Comparison of ENCODE assay signal across 8 cellular contexts in the genomic region with DNA sequence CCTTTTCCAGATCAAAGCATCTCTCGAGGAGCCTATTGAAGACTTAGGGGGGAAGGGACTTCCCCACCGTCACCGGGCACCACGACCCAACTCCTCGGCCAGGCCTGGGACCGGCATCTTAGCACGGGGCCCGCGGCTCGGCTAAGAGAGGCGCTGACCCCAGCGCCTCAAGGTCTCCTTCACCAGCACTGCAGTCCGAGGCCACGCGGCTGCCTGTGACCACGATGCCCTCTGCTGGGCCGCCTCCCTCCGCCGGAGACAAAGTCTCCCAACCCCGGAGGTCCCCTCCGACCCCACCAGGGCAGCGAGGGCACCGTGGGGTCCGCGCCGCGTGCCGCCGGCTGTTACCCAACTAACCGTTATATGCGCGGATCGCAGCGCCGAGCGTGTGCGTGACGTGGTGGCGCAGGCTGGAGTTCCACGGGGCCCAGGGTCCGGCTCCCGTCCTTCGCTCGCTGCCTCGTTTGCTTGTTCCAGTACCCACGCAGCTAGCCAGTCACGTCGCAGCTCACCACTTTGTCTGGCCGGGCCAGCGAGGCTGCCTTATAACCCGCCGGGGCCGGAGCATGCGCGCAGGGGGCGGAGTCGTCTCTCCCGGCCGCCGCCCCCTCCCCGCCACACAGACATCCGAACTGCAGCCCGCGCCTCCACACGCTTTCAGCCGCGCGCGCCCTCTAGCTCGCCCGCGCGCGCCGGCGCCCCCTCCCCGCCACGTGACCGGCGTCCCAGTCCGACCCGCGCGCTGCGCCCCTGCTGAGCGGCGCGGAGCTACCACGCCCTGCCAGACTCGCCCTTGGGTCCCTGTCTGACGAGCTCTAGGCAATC. TPM values are rescaled to one million over a fixed set of nuclear protein-coding genes. Genes with fewer than 3 reads are reported as not detected.
A peak's percentile ranks its signal among the peaks of the same experiment; 100 is the strongest.
DNase-seq lines count a peak whose midpoint lies in the region; ATAC-seq and TF ChIP-seq lines count a peak whose summit lies in the region.

A gene with protein sequence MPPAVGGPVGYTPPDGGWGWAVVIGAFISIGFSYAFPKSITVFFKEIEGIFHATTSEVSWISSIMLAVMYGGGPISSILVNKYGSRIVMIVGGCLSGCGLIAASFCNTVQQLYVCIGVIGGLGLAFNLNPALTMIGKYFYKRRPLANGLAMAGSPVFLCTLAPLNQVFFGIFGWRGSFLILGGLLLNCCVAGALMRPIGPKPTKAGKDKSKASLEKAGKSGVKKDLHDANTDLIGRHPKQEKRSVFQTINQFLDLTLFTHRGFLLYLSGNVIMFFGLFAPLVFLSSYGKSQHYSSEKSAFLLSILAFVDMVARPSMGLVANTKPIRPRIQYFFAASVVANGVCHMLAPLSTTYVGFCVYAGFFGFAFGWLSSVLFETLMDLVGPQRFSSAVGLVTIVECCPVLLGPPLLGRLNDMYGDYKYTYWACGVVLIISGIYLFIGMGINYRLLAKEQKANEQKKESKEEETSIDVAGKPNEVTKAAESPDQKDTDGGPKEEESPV (minus strand): TSS at position 519 of the 825 bp plus-strand sequence. CDS start 26,888 bp downstream, outside the sequence.

- H3K4me3 ChIP-seq in GM12865 (ENCODE audit: low read depth, low read length) = peak within 1 kb of the TSS; percentile 79
- H3K4me3 ChIP-seq in thoracic aorta = peak within 1 kb of the TSS; percentile 90

- peaks cover 56% of the 10 kb centered on the region for H3K4me1 Mint-ChIP-seq in activated naive CD4-positive, alpha-beta T cell treated with anti-CD3 and anti-CD28 coated beads, Interleukin-2, amount 50 U/mL, for 24 hours
- H3K4me1 Mint-ChIP-seq in osteocyte (ENCODE audit: unreplicated experiment) = peaks cover 51% of the 10 kb centered on the region

- H3K36me3 ChIP-seq in thoracic aorta = no peaks in the 10 kb centered on the region

- peak within 1 kb of the TSS; percentile 87 for H3K4me3 Mint-ChIP-seq in activated naive CD4-positive, alpha-beta T cell treated with anti-CD3 and anti-CD28 coated beads, Interleukin-2, amount 50 U/mL, for 24 hours
- peak within 1 kb of the TSS; percentile 98 for H3K4me3 Mint-ChIP-seq in osteocyte (ENCODE audit: unreplicated experiment)

- peaks cover 12% of the 10 kb centered on the region for H3K36me3 Mint-ChIP-seq in activated naive CD4-positive, alpha-beta T cell treated with anti-CD3 and anti-CD28 coated beads, Interleukin-2, amount 50 U/mL, for 24 hours
- peaks cover 6% of the 10 kb centered on the region for H3K36me3 Mint-ChIP-seq in osteocyte (ENCODE audit: unreplicated experiment)

- H3K27ac Mint-ChIP-seq in activated naive CD4-positive, alpha-beta T cell treated with anti-CD3 and anti-CD28 coated beads, Interleukin-2, amount 50 U/mL, for 24 hours = peak within 1 kb of the TSS; percentile 99
- H3K27ac Mint-ChIP-seq in osteocyte (ENCODE audit: unreplicated experiment) = peak within 1 kb of the TSS; percentile 99

- peak; percentile 97 for DNase-seq in GM12865 (ENCODE audit: low read depth)
- DNase-seq in NCI-H1092 treated with DMSO at 0.1 percent for 48 hours (lab: John Stamatoyannopoulos, UW) = peak; percentile 92
- DNase-seq in glomerular visceral epithelial cell (ENCODE audit: extremely low spot score) = peak; percentile 96
- peak; percentile 98 for DNase-seq in osteocyte (ENCODE audit: extremely low spot score, unreplicated experiment)
- peak; percentile 82 for DNase-seq in thoracic aorta (ENCODE audit: low spot score)

- H3K4me1 ChIP-seq in thoracic aorta (ENCODE audit: control insufficient read depth in 1 of 2, low read depth in 2 of 2) = peaks cover 17 to 51% of the 10 kb centered on the region in 2 donors

- H3K27ac ChIP-seq in thoracic aorta = peak within 1 kb of the TSS; percentile 87 to 93

- no peaks in the 10 kb centered on the region for H3K9me3 ChIP-seq in thoracic aorta

- no peaks in the 10 kb centered on the region for H3K27me3 ChIP-seq in thoracic aorta (replicated peaks; ENCODE audit: insufficient read depth)

- H3K27me3 Mint-ChIP-seq in activated naive CD4-positive, alpha-beta T cell treated with anti-CD3 and anti-CD28 coated beads, Interleukin-2, amount 50 U/mL, for 24 hours = no peaks in the 10 kb centered on the region
- H3K27me3 Mint-ChIP-seq in osteocyte (ENCODE audit: unreplicated experiment) = no peaks in the 10 kb centered on the region

- no peaks in the 10 kb centered on the region for H3K9me3 Mint-ChIP-seq in activated naive CD4-positive, alpha-beta T cell treated with anti-CD3 and anti-CD28 coated beads, Interleukin-2, amount 50 U/mL, for 24 hours
- H3K9me3 Mint-ChIP-seq in osteocyte (ENCODE audit: unreplicated experiment) = no peaks in the 10 kb centered on the region

- peak; percentile 13 for TF ChIP-seq CTCF in GM12865 (IDR thresholded peaks at IDR 0.05; ENCODE audit: insufficient read depth, low read depth, low read length, missing control alignments)
- TF ChIP-seq CTCF in osteocyte (IDR thresholded peaks at IDR 0.05) = peak; percentile 35
- TF ChIP-seq CTCF in thoracic aorta (IDR thresholded peaks at IDR 0.05) = peak; percentile 26

- ATAC-seq in HG02642 (IDR thresholded peaks at IDR 0.05; ENCODE audit: poor library complexity, unreplicated experiment) = peak; percentile 78
- peak; percentile 85 for ATAC-seq in SK-N-SH treated with all-trans-retinoic acid at 6 μM for 48 hours
- peak; percentile 78 for ATAC-seq in thoracic aorta (ENCODE audit: insufficient number of reproducible peaks, low FRiP score, low read depth)

TF ChIP-seq in SK-N-SH treated with all-trans-retinoic acid at 6 μM for 48 hours, 23 proteins besides CTCF, POLR2A, EP300 and RAD21:
- TF ChIP-seq TCF4 (CRISPR knock-in tag; IDR thresholded peaks at IDR 0.05; ENCODE audit: borderline replicate concordance) (no peak), CSDC2 (CRISPR knock-in tag; IDR thresholded peaks at IDR 0.05) (0 out of 2 replicates have a peak, but pooled peaks have one; percentile 50), ZNF8 (CRISPR knock-in tag; IDR thresholded peaks at IDR 0.05) (no peak), ZNF70 (CRISPR knock-in tag; IDR thresholded peaks at IDR 0.05) (no peak)
- TF ChIP-seq, protein P1, sequence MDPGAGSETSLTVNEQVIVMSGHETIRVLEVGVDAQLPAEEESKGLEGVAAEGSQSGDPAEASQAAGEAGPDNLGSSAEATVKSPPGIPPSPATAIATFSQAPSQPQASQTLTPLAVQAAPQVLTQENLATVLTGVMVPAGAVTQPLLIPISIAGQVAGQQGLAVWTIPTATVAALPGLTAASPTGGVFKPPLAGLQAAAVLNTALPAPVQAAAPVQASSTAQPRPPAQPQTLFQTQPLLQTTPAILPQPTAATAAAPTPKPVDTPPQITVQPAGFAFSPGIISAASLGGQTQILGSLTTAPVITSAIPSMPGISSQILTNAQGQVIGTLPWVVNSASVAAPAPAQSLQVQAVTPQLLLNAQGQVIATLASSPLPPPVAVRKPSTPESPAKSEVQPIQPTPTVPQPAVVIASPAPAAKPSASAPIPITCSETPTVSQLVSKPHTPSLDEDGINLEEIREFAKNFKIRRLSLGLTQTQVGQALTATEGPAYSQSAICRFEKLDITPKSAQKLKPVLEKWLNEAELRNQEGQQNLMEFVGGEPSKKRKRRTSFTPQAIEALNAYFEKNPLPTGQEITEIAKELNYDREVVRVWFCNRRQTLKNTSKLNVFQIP (CRISPR knock-in tag; IDR thresholded peaks at IDR 0.05; ENCODE audit: borderline replicate concordance, low read depth) = no peak
- TF ChIP-seq, protein P2, sequence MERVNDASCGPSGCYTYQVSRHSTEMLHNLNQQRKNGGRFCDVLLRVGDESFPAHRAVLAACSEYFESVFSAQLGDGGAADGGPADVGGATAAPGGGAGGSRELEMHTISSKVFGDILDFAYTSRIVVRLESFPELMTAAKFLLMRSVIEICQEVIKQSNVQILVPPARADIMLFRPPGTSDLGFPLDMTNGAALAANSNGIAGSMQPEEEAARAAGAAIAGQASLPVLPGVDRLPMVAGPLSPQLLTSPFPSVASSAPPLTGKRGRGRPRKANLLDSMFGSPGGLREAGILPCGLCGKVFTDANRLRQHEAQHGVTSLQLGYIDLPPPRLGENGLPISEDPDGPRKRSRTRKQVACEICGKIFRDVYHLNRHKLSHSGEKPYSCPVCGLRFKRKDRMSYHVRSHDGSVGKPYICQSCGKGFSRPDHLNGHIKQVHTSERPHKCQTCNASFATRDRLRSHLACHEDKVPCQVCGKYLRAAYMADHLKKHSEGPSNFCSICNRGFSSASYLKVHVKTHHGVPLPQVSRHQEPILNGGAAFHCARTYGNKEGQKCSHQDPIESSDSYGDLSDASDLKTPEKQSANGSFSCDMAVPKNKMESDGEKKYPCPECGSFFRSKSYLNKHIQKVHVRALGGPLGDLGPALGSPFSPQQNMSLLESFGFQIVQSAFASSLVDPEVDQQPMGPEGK (CRISPR knock-in tag; IDR thresholded peaks at IDR 0.05; ENCODE audit: borderline replicate concordance) = no peak
- TF ChIP-seq, protein P3, sequence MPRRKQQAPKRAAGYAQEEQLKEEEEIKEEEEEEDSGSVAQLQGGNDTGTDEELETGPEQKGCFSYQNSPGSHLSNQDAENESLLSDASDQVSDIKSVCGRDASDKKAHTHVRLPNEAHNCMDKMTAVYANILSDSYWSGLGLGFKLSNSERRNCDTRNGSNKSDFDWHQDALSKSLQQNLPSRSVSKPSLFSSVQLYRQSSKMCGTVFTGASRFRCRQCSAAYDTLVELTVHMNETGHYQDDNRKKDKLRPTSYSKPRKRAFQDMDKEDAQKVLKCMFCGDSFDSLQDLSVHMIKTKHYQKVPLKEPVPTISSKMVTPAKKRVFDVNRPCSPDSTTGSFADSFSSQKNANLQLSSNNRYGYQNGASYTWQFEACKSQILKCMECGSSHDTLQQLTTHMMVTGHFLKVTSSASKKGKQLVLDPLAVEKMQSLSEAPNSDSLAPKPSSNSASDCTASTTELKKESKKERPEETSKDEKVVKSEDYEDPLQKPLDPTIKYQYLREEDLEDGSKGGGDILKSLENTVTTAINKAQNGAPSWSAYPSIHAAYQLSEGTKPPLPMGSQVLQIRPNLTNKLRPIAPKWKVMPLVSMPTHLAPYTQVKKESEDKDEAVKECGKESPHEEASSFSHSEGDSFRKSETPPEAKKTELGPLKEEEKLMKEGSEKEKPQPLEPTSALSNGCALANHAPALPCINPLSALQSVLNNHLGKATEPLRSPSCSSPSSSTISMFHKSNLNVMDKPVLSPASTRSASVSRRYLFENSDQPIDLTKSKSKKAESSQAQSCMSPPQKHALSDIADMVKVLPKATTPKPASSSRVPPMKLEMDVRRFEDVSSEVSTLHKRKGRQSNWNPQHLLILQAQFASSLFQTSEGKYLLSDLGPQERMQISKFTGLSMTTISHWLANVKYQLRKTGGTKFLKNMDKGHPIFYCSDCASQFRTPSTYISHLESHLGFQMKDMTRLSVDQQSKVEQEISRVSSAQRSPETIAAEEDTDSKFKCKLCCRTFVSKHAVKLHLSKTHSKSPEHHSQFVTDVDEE (CRISPR knock-in tag; IDR thresholded peaks at IDR 0.05) = peak; percentile 47; the same call in 1 of the 2 replicates

RNA-seq across cellular contexts. Expression of the gene that starts here (rescaled TPM):
- total RNA-seq in osteocyte (58.7 and 60.0 TPM in 2 replicates), thoracic aorta (10 to 100 TPM; 22.3 to 39.1 TPM)

Comparison
In these comparisons a context has a peak if more than half of its experiments do, and no peak if none do; other contexts are left out.
1. Peak in every context shown above with its lines: DNase-seq, ATAC-seq, H3K4me3 ChIP-seq and H3K27ac ChIP-seq.